Comparison of ENCODE assay signal across 1 cellular context in genomic region chr6:72559067-72559466, GRCh38.
TF ChIP-seq lines count a peak whose summit lies in the region.

No MANE protein-coding gene starts in this region.

TF ChIP-seq in K562, 482 proteins besides CTCF, POLR2A, EP300 and RAD21 (continued from another document and continues in another):
- TF ChIP-seq, protein P1, sequence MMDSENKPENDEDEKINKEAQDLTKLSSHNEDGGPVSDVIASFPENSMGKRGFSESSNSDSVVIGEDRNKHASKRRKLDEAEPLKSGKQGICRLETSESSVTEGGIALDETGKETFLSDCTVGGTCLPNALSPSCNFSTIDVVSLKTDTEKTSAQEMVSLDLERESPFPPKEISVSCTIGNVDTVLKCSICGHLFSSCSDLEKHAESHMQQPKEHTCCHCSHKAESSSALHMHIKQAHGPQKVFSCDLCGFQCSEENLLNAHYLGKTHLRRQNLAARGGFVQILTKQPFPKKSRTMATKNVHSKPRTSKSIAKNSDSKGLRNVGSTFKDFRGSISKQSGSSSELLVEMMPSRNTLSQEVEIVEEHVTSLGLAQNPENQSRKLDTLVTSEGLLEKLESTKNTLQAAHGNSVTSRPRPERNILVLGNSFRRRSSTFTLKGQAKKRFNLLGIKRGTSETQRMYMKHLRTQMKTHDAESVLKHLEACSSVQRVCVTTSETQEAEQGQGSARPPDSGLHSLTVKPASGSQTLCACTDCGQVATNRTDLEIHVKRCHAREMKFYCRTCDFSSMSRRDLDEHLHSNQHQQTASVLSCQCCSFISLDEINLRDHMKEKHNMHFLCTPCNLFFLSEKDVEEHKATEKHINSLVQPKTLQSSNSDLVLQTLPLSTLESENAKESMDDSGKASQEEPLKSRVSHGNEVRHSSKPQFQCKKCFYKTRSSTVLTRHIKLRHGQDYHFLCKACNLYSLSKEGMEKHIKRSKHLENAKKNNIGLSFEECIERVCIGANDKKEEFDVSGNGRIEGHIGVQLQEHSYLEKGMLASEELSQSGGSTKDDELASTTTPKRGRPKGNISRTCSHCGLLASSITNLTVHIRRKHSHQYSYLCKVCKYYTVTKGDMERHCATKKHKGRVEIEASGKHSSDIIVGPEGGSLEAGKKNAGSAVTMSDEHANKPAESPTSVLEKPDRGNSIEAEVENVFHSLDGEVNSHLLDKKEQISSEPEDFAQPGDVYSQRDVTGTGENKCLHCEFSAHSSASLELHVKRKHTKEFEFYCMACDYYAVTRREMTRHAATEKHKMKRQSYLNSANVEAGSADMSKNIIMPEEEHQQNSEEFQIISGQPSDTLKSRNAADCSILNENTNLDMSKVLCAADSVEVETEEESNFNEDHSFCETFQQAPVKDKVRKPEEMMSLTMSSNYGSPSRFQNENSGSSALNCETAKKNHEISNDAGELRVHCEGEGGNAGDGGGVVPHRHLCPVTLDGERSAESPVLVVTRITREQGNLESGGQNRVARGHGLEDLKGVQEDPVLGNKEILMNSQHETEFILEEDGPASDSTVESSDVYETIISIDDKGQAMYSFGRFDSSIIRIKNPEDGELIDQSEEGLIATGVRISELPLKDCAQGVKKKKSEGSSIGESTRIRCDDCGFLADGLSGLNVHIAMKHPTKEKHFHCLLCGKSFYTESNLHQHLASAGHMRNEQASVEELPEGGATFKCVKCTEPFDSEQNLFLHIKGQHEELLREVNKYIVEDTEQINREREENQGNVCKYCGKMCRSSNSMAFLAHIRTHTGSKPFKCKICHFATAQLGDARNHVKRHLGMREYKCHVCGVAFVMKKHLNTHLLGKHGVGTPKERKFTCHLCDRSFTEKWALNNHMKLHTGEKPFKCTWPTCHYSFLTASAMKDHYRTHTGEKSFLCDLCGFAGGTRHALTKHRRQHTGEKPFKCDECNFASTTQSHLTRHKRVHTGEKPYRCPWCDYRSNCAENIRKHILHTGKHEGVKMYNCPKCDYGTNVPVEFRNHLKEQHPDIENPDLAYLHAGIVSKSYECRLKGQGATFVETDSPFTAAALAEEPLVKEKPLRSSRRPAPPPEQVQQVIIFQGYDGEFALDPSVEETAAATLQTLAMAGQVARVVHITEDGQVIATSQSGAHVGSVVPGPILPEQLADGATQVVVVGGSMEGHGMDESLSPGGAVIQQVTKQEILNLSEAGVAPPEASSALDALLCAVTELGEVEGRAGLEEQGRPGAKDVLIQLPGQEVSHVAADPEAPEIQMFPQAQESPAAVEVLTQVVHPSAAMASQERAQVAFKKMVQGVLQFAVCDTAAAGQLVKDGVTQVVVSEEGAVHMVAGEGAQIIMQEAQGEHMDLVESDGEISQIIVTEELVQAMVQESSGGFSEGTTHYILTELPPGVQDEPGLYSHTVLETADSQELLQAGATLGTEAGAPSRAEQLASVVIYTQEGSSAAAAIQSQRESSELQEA (IDR thresholded peaks at IDR 0.05; ENCODE audit: low read depth) = no peak
- TF ChIP-seq ZNF655 (CRISPR knock-in tag; IDR thresholded peaks at IDR 0.05) (no peak), SREBF2 (CRISPR knock-in tag; IDR thresholded peaks at IDR 0.05) (no peak), ZC3H4 (CRISPR knock-in tag; IDR thresholded peaks at IDR 0.05; ENCODE audit: borderline replicate concordance) (no peak), SAFB2 (IDR thresholded peaks at IDR 0.05; ENCODE audit: borderline replicate concordance, low read depth, low read length, severe bottlenecking) (no peak), ZNF445 (CRISPR knock-in tag; IDR thresholded peaks at IDR 0.05; ENCODE audit: low read depth) (no peak), ZNF639 (CRISPR knock-in tag; conservative IDR thresholded peaks at IDR 0.05 in 1 of 2, IDR thresholded peaks at IDR 0.05 in 1 of 2) (peak in 1 of 2 experiments; percentile 37; a peak in 1 of 4 replicates), ZBTB11 (CRISPR knock-in tag; IDR thresholded peaks at IDR 0.05) (peak in 1 of 3 experiments; percentile 51; a peak in 1 of 6 replicates), SPI1 (IDR thresholded peaks at IDR 0.05; ENCODE audit: borderline replicate concordance, low read depth, low read length) (peak; percentile 70; the same call in 1 of the 2 replicates), ZNF146 (CRISPR knock-in tag; IDR thresholded peaks at IDR 0.05; ENCODE audit: unreplicated experiment) (no peak), BACH1 (tag; IDR thresholded peaks at IDR 0.05) (0 out of 2 replicates have a peak, but pooled peaks have one; percentile 25), SMAD2 (IDR thresholded peaks at IDR 0.05; ENCODE audit: low read depth, low read length) (no peak), ZNF133 (CRISPR knock-in tag; IDR thresholded peaks at IDR 0.05) (no peak), ZBTB1 (CRISPR knock-in tag; IDR thresholded peaks at IDR 0.05; ENCODE audit: borderline replicate concordance, low read depth) (no peak), ZNF764 (CRISPR knock-in tag; IDR thresholded peaks at IDR 0.05; ENCODE audit: low read depth) (no peak), ZNF347 (CRISPR knock-in tag; IDR thresholded peaks at IDR 0.05; ENCODE audit: low read depth) (no peak), RBFOX2 (IDR thresholded peaks at IDR 0.05; ENCODE audit: low read depth, low read length) (peak; percentile 30; the same call in 1 of the 2 replicates), KDM2B (CRISPR knock-in tag; IDR thresholded peaks at IDR 0.05) (no peak), CREB3 (tag; conservative IDR thresholded peaks at IDR 0.05; ENCODE audit: low read depth) (no peak; the same call in 1 of the 2 replicates), PHB2 (IDR thresholded peaks at IDR 0.05; ENCODE audit: low read depth) (no peak), NFRKB (IDR thresholded peaks at IDR 0.05; ENCODE audit: low read depth) (peak; percentile 92), FOXJ3 (CRISPR knock-in tag; IDR thresholded peaks at IDR 0.05) (no peak), MCM3 (IDR thresholded peaks at IDR 0.05) (no peak), SLC30A9 (CRISPR knock-in tag; IDR thresholded peaks at IDR 0.05) (no peak), SMAD1 (IDR thresholded peaks at IDR 0.05; ENCODE audit: low read depth, low read length, partially characterized antibody) (no peak), HNRNPUL1 (IDR thresholded peaks at IDR 0.05; ENCODE audit: low read length) (no peak), AFF1 (IDR thresholded peaks at IDR 0.05; ENCODE audit: low read depth in 1 of 2, partially characterized antibody in 2 of 2) (peak in 1 of 2 experiments; percentile 42), KAT8 (IDR thresholded peaks at IDR 0.05; ENCODE audit: low read depth) (0 out of 2 replicates have a peak, but pooled peaks have one; percentile 39), ZNF311 (CRISPR knock-in tag; IDR thresholded peaks at IDR 0.05) (peak; percentile 45; the same call in 1 of the 2 replicates), NFATC3 (IDR thresholded peaks at IDR 0.05) (no peak)
- TF ChIP-seq, protein P2, sequence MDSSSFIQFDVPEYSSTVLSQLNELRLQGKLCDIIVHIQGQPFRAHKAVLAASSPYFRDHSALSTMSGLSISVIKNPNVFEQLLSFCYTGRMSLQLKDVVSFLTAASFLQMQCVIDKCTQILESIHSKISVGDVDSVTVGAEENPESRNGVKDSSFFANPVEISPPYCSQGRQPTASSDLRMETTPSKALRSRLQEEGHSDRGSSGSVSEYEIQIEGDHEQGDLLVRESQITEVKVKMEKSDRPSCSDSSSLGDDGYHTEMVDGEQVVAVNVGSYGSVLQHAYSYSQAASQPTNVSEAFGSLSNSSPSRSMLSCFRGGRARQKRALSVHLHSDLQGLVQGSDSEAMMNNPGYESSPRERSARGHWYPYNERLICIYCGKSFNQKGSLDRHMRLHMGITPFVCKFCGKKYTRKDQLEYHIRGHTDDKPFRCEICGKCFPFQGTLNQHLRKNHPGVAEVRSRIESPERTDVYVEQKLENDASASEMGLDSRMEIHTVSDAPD (CRISPR knock-in tag; IDR thresholded peaks at IDR 0.05) = no peak
- TF ChIP-seq, protein P3, sequence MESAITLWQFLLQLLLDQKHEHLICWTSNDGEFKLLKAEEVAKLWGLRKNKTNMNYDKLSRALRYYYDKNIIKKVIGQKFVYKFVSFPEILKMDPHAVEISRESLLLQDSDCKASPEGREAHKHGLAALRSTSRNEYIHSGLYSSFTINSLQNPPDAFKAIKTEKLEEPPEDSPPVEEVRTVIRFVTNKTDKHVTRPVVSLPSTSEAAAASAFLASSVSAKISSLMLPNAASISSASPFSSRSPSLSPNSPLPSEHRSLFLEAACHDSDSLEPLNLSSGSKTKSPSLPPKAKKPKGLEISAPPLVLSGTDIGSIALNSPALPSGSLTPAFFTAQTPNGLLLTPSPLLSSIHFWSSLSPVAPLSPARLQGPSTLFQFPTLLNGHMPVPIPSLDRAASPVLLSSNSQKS (CRISPR knock-in tag; IDR thresholded peaks at IDR 0.05) = no peak
